In the genomic region with DNA sequence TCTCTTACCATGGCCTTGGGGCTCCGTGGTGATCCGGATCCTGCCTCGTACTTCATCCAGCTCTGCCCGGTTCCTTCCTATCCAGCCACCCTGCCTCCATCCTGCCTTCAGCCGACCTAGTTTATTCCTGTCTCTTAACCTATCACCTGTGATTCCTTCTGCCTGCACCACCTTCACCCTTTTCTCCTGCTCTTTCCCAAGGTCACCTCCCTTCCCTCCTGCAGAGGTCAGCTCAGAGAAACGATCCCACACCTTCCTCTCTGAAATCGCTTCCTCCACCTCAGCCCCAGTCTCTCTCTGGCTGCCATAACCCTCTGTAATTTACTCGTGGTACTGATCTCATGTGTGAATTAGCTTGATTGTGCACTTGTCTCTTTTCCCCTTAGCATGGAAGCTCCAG, we compare ENCODE assay signal across 19 cellular contexts. TPM values are rescaled to one million over a fixed set of nuclear protein-coding genes. Genes with fewer than 3 reads are reported as not detected.
A peak's percentile ranks its signal among the peaks of the same experiment; 100 is the strongest.
DNase-seq lines count a peak whose midpoint lies in the region; ATAC-seq and TF ChIP-seq lines count a peak whose summit lies in the region.
"Had no signal": no experiment of that assay in that cellular context is flagged by ENCODE, and none has a peak within 500 bp of the region (broad histone marks: within the 10 kb centered on the region; RNA-seq: fewer than 3 reads in every experiment).

No MANE protein-coding gene starts in this region.

- peak overlapping the region; percentile 71 for H2BK15ac ChIP-seq in neuronal stem cell (ENCODE audit: low read length)

- H4K8ac ChIP-seq in neuronal stem cell (ENCODE audit: low read depth, low read length): no peak overlapping the region

- H3K36me3 ChIP-seq in left ventricle myocardium inferior: no peaks in the 10 kb centered on the region
- H3K36me3 ChIP-seq in breast epithelium: no peaks in the 10 kb centered on the region
- H3K36me3 ChIP-seq in neuronal stem cell (replicated peaks in 1 of 2; ENCODE audit: control insufficient read depth in 2 of 2, insufficient read depth in 2 of 2, low read length in 2 of 2): no peaks in the 10 kb centered on the region
- H3K36me3 ChIP-seq in uterus: no peaks in the 10 kb centered on the region
- no peaks in the 10 kb centered on the region for H3K36me3 ChIP-seq in H7 (replicated peaks; ENCODE audit: control insufficient read depth, insufficient read depth, low read length)

- no peak overlapping the region for H2BK120ac ChIP-seq in neuronal stem cell (ENCODE audit: low read depth, low read length)

- peak overlapping the region; percentile 40 for H2AFZ ChIP-seq in neuronal stem cell (ENCODE audit: low read length)

- H3K14ac ChIP-seq in neuronal stem cell (ENCODE audit: low read length): no peak overlapping the region

- H3K4ac ChIP-seq in neuronal stem cell (ENCODE audit: low read length): no peak overlapping the region

- ATAC-seq in right cardiac atrium: no peak

- H2BK5ac ChIP-seq in neuronal stem cell (ENCODE audit: low read length): no peak overlapping the region

- no peak overlapping the region for H3K9ac ChIP-seq in neuronal stem cell (ENCODE audit: low read depth, low read length, poor library complexity)

- DNase-seq in left ventricle myocardium inferior: no peak
- no peak for DNase-seq in right cardiac atrium
- no peak for DNase-seq in breast epithelium (ENCODE audit: low spot score in 2 of 2)
- DNase-seq in neuronal stem cell (ENCODE audit: low spot score): no peak
- no peak for DNase-seq in uterus
- no peak for DNase-seq in stimulated activated CD4-positive, alpha-beta T cell treated with anti-CD3 and anti-CD28 coated beads, Interleukin-4, amount 100 ng/mL, for 1 hour
- no peak for DNase-seq in H7
- DNase-seq in activated T-cell treated with anti-CD3 and anti-CD28 coated beads, Interleukin-2, amount 50 U/mL, for 1 hour: no peak
- DNase-seq: ACHN; C1 segment of cervical spinal cord; CD8-positive, alpha-beta memory T cell; HFFc6; Kasumi-1; NCI-H1105 treated with DMSO at 0.1 percent for 48 hours; NCI-H1694 treated with DMSO at 0.1 percent for 48 hours; NCI-H2227 treated with DMSO at 0.1 percent for 48 hours; NCI-H774; SHP77 had no signal

- H4K91ac ChIP-seq in neuronal stem cell (ENCODE audit: low read depth, low read length, poor library complexity): no peak overlapping the region

- H3K27me3 ChIP-seq in left ventricle myocardium inferior (ENCODE audit: low read depth): no peaks in the 10 kb centered on the region
- no peaks in the 10 kb centered on the region for H3K27me3 ChIP-seq in right cardiac atrium (ENCODE audit: control insufficient read depth, insufficient read depth)
- no peaks in the 10 kb centered on the region for H3K27me3 ChIP-seq in breast epithelium
- peaks cover 0 to 10% (median 0%) of the 10 kb centered on the region in 3 experiments for H3K27me3 ChIP-seq in neuronal stem cell (ENCODE audit: control insufficient read depth in 3 of 3, insufficient read depth in 3 of 3, low read depth in 1 of 3, low read length in 3 of 3)
- no peaks in the 10 kb centered on the region for H3K27me3 ChIP-seq in uterus
- H3K27me3 ChIP-seq in H7 (ENCODE audit: control insufficient read depth, insufficient read depth, low read length): no peaks in the 10 kb centered on the region

- no peak overlapping the region for H3K4me2 ChIP-seq in neuronal stem cell (ENCODE audit: insufficient read depth, low read length, poor library complexity, severe bottlenecking)

- H3K4me3 ChIP-seq in left ventricle myocardium inferior (no peak overlapping the region), right cardiac atrium (ENCODE audit: low read length) (no peak overlapping the region), breast epithelium (no peak overlapping the region), neuronal stem cell (ENCODE audit: low read length in 2 of 2) (no peak overlapping the region), uterus (no peak overlapping the region), H7 (ENCODE audit: insufficient read depth, low read depth, low read length) (no peak overlapping the region)
- H3K4me3 ChIP-seq: SK-N-MC had no signal

- H2BK12ac ChIP-seq in neuronal stem cell (ENCODE audit: low read length): no peak overlapping the region

- WGBS in right cardiac atrium: 76% methylated on average over 8 of the region's 8 CpGs
- WGBS in neuronal stem cell (ENCODE audit: extremely low coverage in 2 of 2, insufficient read length in 2 of 2, insufficient replicate concordance in 1 of 2), 2 donors: no CpG with 5 or more reads among the region's 8 CpGs

- intact Hi-C loops in left ventricle myocardium inferior (cut with micrococcal nuclease): no loop called here
- intact Hi-C loops in right cardiac atrium (cut with DNase I): no loop called here
- intact Hi-C loops in breast epithelium (cut with DNase I; ENCODE audit: low total_unique reads): no loop called here
- intact Hi-C loops in uterus (cut with DNase I; ENCODE audit: low total_unique reads): no loop called here

- no peaks in the 10 kb centered on the region for H3K79me1 ChIP-seq in neuronal stem cell (ENCODE audit: low read depth, low read length)

- H3K18ac ChIP-seq in neuronal stem cell (ENCODE audit: low read length): peak overlapping the region; percentile 24

- H2AK5ac ChIP-seq in neuronal stem cell (ENCODE audit: low read depth, low read length): peak overlapping the region; percentile 72

- TF ChIP-seq POLR2A in breast epithelium (IDR thresholded peaks at IDR 0.05) (no peak), uterus (IDR thresholded peaks at IDR 0.05) (no peak)

- no peak overlapping the region for H3K23ac ChIP-seq in neuronal stem cell (ENCODE audit: low read depth, low read length, poor library complexity)

- H3K27ac ChIP-seq in left ventricle myocardium inferior (replicated peaks) (peak overlapping the region; percentile 92), right cardiac atrium (ENCODE audit: low read length) (no peak overlapping the region), breast epithelium (peak overlapping the region; percentile 25 to 48), neuronal stem cell (replicated peaks; ENCODE audit: low read length) (no peak overlapping the region), uterus (peak overlapping the region; percentile 87 to 90)
- H3K27ac ChIP-seq: SK-N-MC had no signal

- peaks cover 10% of the 10 kb centered on the region for H3K9me3 ChIP-seq in left ventricle myocardium inferior (replicated peaks)
- no peaks in the 10 kb centered on the region for H3K9me3 ChIP-seq in right cardiac atrium (ENCODE audit: control insufficient read depth, low read length)
- H3K9me3 ChIP-seq in breast epithelium: no peaks in the 10 kb centered on the region
- peaks cover 5 to 6% of the 10 kb centered on the region in 2 donors for H3K9me3 ChIP-seq in neuronal stem cell (replicated peaks in 1 of 2; ENCODE audit: control insufficient read depth in 2 of 2, insufficient read depth in 1 of 2, low read depth in 1 of 2, low read length in 2 of 2)
- H3K9me3 ChIP-seq in uterus: no peaks in the 10 kb centered on the region

- H3K4me1 ChIP-seq in left ventricle myocardium inferior (peaks cover 48% of the 10 kb centered on the region), right cardiac atrium (ENCODE audit: control insufficient read depth, insufficient read depth, low read length) (peaks cover 11% of the 10 kb centered on the region), breast epithelium (peaks cover 0 to 5% of the 10 kb centered on the region in 2 donors), neuronal stem cell (ENCODE audit: control insufficient read depth in 2 of 2, insufficient read depth in 1 of 2, low read depth in 1 of 2, low read length in 2 of 2) (peaks cover 15 to 17% of the 10 kb centered on the region in 2 donors), uterus (no peaks in the 10 kb centered on the region)

- TF ChIP-seq CTCF in left ventricle myocardium inferior (IDR thresholded peaks at IDR 0.05; ENCODE audit: borderline replicate concordance) (no peak), breast epithelium (IDR thresholded peaks at IDR 0.05) (no peak), uterus (IDR thresholded peaks at IDR 0.05) (no peak)

RNA-seq across cellular contexts. Expression of a gene that starts 23.5 kb away (rescaled TPM):
- 201 TPM for total RNA-seq in left ventricle myocardium inferior
- 100 to 1,000 TPM; 178 to 208 (median 191) TPM for total RNA-seq in right cardiac atrium
- polyA plus RNA-seq in right cardiac atrium: 224 TPM
- total RNA-seq in breast epithelium: 100 to 1,000 TPM; 199 to 349 (median 264) TPM
- 262 TPM for polyA plus RNA-seq in neuronal stem cell (2013, experiment 1 of 2)
- 267 TPM for polyA plus RNA-seq in neuronal stem cell (2013, experiment 2 of 2)
- 100 to 1,000 TPM; 255 to 386 (median 292) TPM for total RNA-seq in uterus
- total RNA-seq in H7 (2014; rRNA removed; shearing (Covaris generic)): 94.1 and 122 TPM in 2 replicates

Comparison
In these comparisons a context has a peak if more than half of its experiments do, and no peak if none do; other contexts are left out.
1. H3K27ac ChIP-seq: peak in left ventricle myocardium inferior (single experiment), breast epithelium (2 of 2) and uterus (2 of 2); none in right cardiac atrium (single experiment) and neuronal stem cell (single experiment).